In the genomic region with DNA sequence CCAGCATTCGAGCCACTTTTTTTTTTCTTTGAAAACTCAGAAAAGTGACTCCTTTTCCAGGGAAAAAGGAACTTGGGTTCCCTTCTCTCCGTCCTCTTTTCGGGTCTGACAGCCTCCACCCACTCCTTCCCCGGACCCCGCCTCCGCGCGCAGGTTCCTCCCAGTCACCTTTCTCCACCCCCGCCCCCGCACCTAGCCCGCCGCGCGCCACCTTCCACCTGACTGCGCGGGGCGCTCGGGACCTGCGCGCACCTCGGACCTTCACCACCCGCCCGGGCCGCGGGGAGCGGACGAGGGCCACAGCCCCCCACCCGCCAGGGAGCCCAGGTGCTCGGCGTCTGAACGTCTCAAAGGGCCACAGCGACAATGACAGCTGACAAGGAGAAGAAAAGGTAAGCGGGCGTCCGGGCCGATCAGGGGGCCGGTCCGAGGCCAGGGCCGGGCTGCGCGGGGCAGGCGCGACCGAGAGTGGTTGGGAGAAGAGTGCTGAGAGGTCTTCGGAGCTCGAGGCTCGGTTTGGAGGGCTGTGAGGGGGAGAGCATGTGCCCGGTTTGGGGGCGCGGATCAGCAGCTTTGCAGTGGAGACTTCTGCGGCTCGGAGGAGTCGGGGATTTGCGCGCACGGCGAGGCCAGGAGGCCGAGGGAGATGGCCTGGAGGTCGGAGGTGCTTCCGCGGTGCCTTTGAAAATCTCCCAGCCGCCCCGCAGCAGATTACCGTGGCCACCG, we compare ENCODE assay signal across 1 cellular context.
TF ChIP-seq lines count a peak whose summit lies in the region.

No MANE protein-coding gene starts in this region.

TF ChIP-seq in HepG2, 621 proteins besides CTCF, POLR2A, EP300 and RAD21 (continued from another document and continues in another):
- TF ChIP-seq, protein P1, sequence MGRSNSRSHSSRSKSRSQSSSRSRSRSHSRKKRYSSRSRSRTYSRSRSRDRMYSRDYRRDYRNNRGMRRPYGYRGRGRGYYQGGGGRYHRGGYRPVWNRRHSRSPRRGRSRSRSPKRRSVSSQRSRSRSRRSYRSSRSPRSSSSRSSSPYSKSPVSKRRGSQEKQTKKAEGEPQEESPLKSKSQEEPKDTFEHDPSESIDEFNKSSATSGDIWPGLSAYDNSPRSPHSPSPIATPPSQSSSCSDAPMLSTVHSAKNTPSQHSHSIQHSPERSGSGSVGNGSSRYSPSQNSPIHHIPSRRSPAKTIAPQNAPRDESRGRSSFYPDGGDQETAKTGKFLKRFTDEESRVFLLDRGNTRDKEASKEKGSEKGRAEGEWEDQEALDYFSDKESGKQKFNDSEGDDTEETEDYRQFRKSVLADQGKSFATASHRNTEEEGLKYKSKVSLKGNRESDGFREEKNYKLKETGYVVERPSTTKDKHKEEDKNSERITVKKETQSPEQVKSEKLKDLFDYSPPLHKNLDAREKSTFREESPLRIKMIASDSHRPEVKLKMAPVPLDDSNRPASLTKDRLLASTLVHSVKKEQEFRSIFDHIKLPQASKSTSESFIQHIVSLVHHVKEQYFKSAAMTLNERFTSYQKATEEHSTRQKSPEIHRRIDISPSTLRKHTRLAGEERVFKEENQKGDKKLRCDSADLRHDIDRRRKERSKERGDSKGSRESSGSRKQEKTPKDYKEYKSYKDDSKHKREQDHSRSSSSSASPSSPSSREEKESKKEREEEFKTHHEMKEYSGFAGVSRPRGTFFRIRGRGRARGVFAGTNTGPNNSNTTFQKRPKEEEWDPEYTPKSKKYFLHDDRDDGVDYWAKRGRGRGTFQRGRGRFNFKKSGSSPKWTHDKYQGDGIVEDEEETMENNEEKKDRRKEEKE (IDR thresholded peaks at IDR 0.05): no peak
- TF ChIP-seq CHD2 (IDR thresholded peaks at IDR 0.05; ENCODE audit: low read depth, low read length): 0 out of 2 replicates have a peak, but pooled peaks have one; percentile 10
- TF ChIP-seq SAP130 (CRISPR knock-in tag; IDR thresholded peaks at IDR 0.05; ENCODE audit: low read depth): peak; percentile 93
- 0 out of 2 replicates have a peak, but pooled peaks have one; percentile 34 for TF ChIP-seq REXO4 (CRISPR knock-in tag; IDR thresholded peaks at IDR 0.05; ENCODE audit: borderline replicate concordance)
- peak; percentile 82; the same call in 1 of the 2 replicates for TF ChIP-seq SALL1 (CRISPR knock-in tag; IDR thresholded peaks at IDR 0.05)
- TF ChIP-seq GATAD1 (CRISPR knock-in tag; IDR thresholded peaks at IDR 0.05): peak; percentile 39; the same call in 1 of the 2 replicates
- TF ChIP-seq, protein P2, sequence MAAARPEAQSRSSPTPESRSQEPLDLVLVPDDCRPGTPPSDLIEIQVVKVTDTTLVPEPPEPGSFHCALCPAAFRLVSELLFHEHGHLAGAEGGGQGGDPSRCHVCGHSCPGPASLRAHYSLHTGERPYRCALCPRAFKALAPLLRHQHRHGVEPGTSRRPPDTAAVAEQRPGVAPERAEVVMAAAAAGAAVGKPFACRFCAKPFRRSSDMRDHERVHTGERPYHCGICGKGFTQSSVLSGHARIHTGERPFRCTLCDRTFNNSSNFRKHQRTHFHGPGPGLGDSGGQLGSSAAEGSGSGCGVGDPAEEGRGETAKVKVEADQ (CRISPR knock-in tag; IDR thresholded peaks at IDR 0.05; ENCODE audit: borderline replicate concordance): peak; percentile 25; the same call in 1 of the 2 replicates
- TF ChIP-seq MIER2 (CRISPR knock-in tag; IDR thresholded peaks at IDR 0.05): no peak
- TF ChIP-seq, protein P3, sequence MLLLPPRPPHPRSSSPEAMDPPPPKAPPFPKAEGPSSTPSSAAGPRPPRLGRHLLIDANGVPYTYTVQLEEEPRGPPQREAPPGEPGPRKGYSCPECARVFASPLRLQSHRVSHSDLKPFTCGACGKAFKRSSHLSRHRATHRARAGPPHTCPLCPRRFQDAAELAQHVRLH (CRISPR knock-in tag; IDR thresholded peaks at IDR 0.05; ENCODE audit: borderline replicate concordance, low read depth): peak; percentile 78; the same call in 1 of the 2 replicates
- TF ChIP-seq, protein P4, sequence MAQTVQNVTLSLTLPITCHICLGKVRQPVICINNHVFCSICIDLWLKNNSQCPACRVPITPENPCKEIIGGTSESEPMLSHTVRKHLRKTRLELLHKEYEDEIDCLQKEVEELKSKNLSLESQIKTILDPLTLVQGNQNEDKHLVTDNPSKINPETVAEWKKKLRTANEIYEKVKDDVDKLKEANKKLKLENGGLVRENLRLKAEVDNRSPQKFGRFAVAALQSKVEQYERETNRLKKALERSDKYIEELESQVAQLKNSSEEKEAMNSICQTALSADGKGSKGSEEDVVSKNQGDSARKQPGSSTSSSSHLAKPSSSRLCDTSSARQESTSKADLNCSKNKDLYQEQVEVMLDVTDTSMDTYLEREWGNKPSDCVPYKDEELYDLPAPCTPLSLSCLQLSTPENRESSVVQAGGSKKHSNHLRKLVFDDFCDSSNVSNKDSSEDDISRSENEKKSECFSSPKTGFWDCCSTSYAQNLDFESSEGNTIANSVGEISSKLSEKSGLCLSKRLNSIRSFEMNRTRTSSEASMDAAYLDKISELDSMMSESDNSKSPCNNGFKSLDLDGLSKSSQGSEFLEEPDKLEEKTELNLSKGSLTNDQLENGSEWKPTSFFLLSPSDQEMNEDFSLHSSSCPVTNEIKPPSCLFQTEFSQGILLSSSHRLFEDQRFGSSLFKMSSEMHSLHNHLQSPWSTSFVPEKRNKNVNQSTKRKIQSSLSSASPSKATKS (CRISPR knock-in tag; IDR thresholded peaks at IDR 0.05): peak; percentile 6; the same call in 1 of the 2 replicates
- TF ChIP-seq, protein P5, sequence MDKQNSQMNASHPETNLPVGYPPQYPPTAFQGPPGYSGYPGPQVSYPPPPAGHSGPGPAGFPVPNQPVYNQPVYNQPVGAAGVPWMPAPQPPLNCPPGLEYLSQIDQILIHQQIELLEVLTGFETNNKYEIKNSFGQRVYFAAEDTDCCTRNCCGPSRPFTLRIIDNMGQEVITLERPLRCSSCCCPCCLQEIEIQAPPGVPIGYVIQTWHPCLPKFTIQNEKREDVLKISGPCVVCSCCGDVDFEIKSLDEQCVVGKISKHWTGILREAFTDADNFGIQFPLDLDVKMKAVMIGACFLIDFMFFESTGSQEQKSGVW (CRISPR knock-in tag; IDR thresholded peaks at IDR 0.05; ENCODE audit: borderline replicate concordance): no peak
- TF ChIP-seq SP5 (CRISPR knock-in tag; IDR thresholded peaks at IDR 0.05; ENCODE audit: borderline replicate concordance, low read depth): 0 out of 2 replicates have a peak, but pooled peaks have one; percentile 45
- peak; percentile 58; the same call in 1 of the 2 replicates for TF ChIP-seq ZSCAN30 (CRISPR knock-in tag; IDR thresholded peaks at IDR 0.05)
- TF ChIP-seq ETV5 (CRISPR knock-in tag; IDR thresholded peaks at IDR 0.05; ENCODE audit: borderline replicate concordance): 0 out of 2 replicates have a peak, but pooled peaks have one; percentile 7
- TF ChIP-seq, protein P6, sequence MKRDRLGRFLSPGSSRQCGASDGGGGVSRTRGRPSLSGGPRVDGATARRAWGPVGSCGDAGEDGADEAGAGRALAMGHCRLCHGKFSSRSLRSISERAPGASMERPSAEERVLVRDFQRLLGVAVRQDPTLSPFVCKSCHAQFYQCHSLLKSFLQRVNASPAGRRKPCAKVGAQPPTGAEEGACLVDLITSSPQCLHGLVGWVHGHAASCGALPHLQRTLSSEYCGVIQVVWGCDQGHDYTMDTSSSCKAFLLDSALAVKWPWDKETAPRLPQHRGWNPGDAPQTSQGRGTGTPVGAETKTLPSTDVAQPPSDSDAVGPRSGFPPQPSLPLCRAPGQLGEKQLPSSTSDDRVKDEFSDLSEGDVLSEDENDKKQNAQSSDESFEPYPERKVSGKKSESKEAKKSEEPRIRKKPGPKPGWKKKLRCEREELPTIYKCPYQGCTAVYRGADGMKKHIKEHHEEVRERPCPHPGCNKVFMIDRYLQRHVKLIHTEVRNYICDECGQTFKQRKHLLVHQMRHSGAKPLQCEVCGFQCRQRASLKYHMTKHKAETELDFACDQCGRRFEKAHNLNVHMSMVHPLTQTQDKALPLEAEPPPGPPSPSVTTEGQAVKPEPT (CRISPR knock-in tag; IDR thresholded peaks at IDR 0.05; ENCODE audit: low read depth): no peak
- TF ChIP-seq NCOA1 (CRISPR knock-in tag; IDR thresholded peaks at IDR 0.05): no peak
- TF ChIP-seq ARNT2 (CRISPR knock-in tag; IDR thresholded peaks at IDR 0.05; ENCODE audit: low read depth): no peak; the same call in none of the 2 replicates
- no peak for TF ChIP-seq MIXL1 (CRISPR knock-in tag; IDR thresholded peaks at IDR 0.05)
- TF ChIP-seq FOXO1 (CRISPR knock-in tag; IDR thresholded peaks at IDR 0.05): peak; percentile 7; the same call in 1 of the 2 replicates
- TF ChIP-seq SMAD3 (CRISPR knock-in tag; IDR thresholded peaks at IDR 0.05): no peak
- TF ChIP-seq, protein P7, sequence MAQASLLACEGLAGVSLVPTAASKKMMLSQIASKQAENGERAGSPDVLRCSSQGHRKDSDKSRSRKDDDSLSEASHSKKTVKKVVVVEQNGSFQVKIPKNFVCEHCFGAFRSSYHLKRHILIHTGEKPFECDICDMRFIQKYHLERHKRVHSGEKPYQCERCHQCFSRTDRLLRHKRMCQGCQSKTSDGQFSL (CRISPR knock-in tag; IDR thresholded peaks at IDR 0.05): peak; percentile 67; the same call in 1 of the 2 replicates
- peak; percentile 16; the same call in 1 of the 2 replicates for TF ChIP-seq HNF4A (CRISPR knock-in tag; IDR thresholded peaks at IDR 0.05)
- no peak for TF ChIP-seq ZNF343 (CRISPR knock-in tag; IDR thresholded peaks at IDR 0.05)
- TF ChIP-seq GLI4 (CRISPR knock-in tag; IDR thresholded peaks at IDR 0.05; ENCODE audit: borderline replicate concordance): peak; percentile 44; the same call in 1 of the 2 replicates
- peak; percentile 77; the same call in 1 of the 2 replicates for TF ChIP-seq SAFB2 (CRISPR knock-in tag; IDR thresholded peaks at IDR 0.05; ENCODE audit: borderline replicate concordance, low read depth)
- TF ChIP-seq ZNF382 (CRISPR knock-in tag; IDR thresholded peaks at IDR 0.05; ENCODE audit: borderline replicate concordance): no peak
- TF ChIP-seq, protein P8, sequence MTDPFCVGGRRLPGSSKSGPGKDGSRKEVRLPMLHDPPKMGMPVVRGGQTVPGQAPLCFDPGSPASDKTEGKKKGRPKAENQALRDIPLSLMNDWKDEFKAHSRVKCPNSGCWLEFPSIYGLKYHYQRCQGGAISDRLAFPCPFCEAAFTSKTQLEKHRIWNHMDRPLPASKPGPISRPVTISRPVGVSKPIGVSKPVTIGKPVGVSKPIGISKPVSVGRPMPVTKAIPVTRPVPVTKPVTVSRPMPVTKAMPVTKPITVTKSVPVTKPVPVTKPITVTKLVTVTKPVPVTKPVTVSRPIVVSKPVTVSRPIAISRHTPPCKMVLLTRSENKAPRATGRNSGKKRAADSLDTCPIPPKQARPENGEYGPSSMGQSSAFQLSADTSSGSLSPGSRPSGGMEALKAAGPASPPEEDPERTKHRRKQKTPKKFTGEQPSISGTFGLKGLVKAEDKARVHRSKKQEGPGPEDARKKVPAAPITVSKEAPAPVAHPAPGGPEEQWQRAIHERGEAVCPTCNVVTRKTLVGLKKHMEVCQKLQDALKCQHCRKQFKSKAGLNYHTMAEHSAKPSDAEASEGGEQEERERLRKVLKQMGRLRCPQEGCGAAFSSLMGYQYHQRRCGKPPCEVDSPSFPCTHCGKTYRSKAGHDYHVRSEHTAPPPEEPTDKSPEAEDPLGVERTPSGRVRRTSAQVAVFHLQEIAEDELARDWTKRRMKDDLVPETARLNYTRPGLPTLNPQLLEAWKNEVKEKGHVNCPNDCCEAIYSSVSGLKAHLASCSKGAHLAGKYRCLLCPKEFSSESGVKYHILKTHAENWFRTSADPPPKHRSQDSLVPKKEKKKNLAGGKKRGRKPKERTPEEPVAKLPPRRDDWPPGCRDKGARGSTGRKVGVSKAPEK (CRISPR knock-in tag; IDR thresholded peaks at IDR 0.05; ENCODE audit: borderline replicate concordance): no peak
- TF ChIP-seq, protein P9, sequence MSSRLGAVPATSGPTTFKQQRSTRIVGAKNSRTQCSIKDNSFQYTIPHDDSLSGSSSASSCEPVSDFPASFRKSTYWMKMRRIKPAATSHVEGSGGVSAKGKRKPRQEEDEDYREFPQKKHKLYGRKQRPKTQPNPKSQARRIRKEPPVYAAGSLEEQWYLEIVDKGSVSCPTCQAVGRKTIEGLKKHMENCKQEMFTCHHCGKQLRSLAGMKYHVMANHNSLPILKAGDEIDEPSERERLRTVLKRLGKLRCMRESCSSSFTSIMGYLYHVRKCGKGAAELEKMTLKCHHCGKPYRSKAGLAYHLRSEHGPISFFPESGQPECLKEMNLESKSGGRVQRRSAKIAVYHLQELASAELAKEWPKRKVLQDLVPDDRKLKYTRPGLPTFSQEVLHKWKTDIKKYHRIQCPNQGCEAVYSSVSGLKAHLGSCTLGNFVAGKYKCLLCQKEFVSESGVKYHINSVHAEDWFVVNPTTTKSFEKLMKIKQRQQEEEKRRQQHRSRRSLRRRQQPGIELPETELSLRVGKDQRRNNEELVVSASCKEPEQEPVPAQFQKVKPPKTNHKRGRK (CRISPR knock-in tag; IDR thresholded peaks at IDR 0.05): peak; percentile 53; the same call in 1 of the 2 replicates
- TF ChIP-seq TBP (CRISPR knock-in tag; IDR thresholded peaks at IDR 0.05): no peak
- peak; percentile 92 for TF ChIP-seq RBFOX2 (IDR thresholded peaks at IDR 0.05; ENCODE audit: low read depth, low read length)
- TF ChIP-seq ATF7 (IDR thresholded peaks at IDR 0.05): no peak
- TF ChIP-seq ATF7 (CRISPR knock-in tag; IDR thresholded peaks at IDR 0.05): 0 out of 2 replicates have a peak, but pooled peaks have one; percentile 32
- TF ChIP-seq HOXA7 (CRISPR knock-in tag; IDR thresholded peaks at IDR 0.05): no peak
- no peak for TF ChIP-seq CEBPB (IDR thresholded peaks at IDR 0.05; ENCODE audit: borderline replicate concordance, low read depth, low read length)
- peak; percentile 79 for TF ChIP-seq SPEN (CRISPR knock-in tag; IDR thresholded peaks at IDR 0.05; ENCODE audit: low read depth)
